ENCODE assay signal across 1 cellular context in the genomic region with DNA sequence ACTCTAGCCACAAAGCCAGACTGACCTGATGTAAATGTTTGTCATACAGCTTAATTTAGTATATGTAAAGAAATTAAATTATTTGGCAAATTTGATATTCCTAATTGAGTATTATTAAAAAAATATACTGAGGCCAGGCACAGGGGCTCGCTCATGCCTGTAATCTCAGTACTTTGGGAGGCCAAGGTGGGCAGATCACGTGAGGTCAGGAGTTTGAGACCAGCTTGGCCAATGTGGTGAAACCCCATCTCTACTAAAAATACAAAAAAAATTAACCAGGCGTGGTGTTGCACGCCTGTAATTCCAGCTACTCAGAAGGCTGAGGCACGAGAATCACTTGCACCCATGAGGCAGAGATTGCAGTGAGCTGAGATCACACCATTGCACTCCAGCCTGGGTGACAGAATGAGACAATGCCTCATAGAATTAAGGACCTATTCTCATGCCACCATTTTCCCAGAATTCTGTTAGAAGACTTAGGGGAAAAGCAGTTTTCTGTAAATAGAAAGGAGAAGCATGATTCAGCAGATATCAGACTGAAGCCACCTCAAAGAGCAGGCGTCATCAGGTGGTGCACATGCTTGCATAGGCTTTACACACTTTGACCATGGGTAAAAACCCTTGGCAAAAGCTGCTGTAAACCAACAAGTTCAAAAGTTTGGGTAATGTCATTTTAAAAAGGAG.
A peak's percentile ranks its signal among the peaks of the same experiment; 100 is the strongest.
TF ChIP-seq lines count a peak whose summit lies in the region.

No MANE protein-coding gene starts in this region.

TF ChIP-seq in K562, 482 proteins besides CTCF, POLR2A, EP300 and RAD21 (continued from another document):
- TF ChIP-seq L3MBTL2 (IDR thresholded peaks at IDR 0.05) (peak; percentile 90), NFE2L1 (tag; IDR thresholded peaks at IDR 0.05; ENCODE audit: borderline replicate concordance, low read depth) (0 out of 2 replicates have a peak, but pooled peaks have one; percentile 41), POLR2H (tag; IDR thresholded peaks at IDR 0.05; ENCODE audit: low read depth) (no peak), SOX6 (IDR thresholded peaks at IDR 0.05) (peak; percentile 80), ZNF316 (IDR thresholded peaks at IDR 0.05) (peak; percentile 82), NFE2 (IDR thresholded peaks at IDR 0.05; ENCODE audit: low read depth) (peak; percentile 86), FOXK2 (conservative IDR thresholded peaks at IDR 0.05 in 1 of 2, IDR thresholded peaks at IDR 0.05 in 1 of 2; ENCODE audit: low read depth in 2 of 2) (no peak), C11orf30 (IDR thresholded peaks at IDR 0.05; ENCODE audit: low read depth) (peak; percentile 79), SREBF2 (CRISPR knock-in tag; IDR thresholded peaks at IDR 0.05) (no peak), NUFIP1 (IDR thresholded peaks at IDR 0.05; ENCODE audit: partially characterized antibody) (no peak), MAFG (tag; conservative IDR thresholded peaks at IDR 0.05) (peak; percentile 82), ZNF232 (CRISPR knock-in tag; IDR thresholded peaks at IDR 0.05) (no peak), ZNF384 (IDR thresholded peaks at IDR 0.05; ENCODE audit: low read depth, low read length) (no peak), FOXJ2 (tag; IDR thresholded peaks at IDR 0.05) (no peak), MAFK (IDR thresholded peaks at IDR 0.05; ENCODE audit: low read length) (peak; percentile 35; the same call in 1 of the 2 replicates)
- TF ChIP-seq, protein P1, sequence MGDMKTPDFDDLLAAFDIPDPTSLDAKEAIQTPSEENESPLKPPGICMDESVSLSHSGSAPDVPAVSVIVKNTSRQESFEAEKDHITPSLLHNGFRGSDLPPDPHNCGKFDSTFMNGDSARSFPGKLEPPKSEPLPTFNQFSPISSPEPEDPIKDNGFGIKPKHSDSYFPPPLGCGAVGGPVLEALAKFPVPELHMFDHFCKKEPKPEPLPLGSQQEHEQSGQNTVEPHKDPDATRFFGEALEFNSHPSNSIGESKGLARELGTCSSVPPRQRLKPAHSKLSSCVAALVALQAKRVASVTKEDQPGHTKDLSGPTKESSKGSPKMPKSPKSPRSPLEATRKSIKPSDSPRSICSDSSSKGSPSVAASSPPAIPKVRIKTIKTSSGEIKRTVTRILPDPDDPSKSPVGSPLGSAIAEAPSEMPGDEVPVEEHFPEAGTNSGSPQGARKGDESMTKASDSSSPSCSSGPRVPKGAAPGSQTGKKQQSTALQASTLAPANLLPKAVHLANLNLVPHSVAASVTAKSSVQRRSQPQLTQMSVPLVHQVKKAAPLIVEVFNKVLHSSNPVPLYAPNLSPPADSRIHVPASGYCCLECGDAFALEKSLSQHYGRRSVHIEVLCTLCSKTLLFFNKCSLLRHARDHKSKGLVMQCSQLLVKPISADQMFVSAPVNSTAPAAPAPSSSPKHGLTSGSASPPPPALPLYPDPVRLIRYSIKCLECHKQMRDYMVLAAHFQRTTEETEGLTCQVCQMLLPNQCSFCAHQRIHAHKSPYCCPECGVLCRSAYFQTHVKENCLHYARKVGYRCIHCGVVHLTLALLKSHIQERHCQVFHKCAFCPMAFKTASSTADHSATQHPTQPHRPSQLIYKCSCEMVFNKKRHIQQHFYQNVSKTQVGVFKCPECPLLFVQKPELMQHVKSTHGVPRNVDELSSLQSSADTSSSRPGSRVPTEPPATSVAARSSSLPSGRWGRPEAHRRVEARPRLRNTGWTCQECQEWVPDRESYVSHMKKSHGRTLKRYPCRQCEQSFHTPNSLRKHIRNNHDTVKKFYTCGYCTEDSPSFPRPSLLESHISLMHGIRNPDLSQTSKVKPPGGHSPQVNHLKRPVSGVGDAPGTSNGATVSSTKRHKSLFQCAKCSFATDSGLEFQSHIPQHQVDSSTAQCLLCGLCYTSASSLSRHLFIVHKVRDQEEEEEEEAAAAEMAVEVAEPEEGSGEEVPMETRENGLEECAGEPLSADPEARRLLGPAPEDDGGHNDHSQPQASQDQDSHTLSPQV (IDR thresholded peaks at IDR 0.05): peak; percentile 59; the same call in 1 of the 2 replicates
- TF ChIP-seq, protein P2, sequence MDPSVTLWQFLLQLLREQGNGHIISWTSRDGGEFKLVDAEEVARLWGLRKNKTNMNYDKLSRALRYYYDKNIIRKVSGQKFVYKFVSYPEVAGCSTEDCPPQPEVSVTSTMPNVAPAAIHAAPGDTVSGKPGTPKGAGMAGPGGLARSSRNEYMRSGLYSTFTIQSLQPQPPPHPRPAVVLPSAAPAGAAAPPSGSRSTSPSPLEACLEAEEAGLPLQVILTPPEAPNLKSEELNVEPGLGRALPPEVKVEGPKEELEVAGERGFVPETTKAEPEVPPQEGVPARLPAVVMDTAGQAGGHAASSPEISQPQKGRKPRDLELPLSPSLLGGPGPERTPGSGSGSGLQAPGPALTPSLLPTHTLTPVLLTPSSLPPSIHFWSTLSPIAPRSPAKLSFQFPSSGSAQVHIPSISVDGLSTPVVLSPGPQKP (CRISPR knock-in tag; IDR thresholded peaks at IDR 0.05): no peak
- TF ChIP-seq, protein P3, sequence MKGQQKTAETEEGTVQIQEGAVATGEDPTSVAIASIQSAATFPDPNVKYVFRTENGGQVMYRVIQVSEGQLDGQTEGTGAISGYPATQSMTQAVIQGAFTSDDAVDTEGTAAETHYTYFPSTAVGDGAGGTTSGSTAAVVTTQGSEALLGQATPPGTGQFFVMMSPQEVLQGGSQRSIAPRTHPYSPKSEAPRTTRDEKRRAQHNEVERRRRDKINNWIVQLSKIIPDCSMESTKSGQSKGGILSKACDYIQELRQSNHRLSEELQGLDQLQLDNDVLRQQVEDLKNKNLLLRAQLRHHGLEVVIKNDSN (CRISPR knock-in tag; IDR thresholded peaks at IDR 0.05): no peak
- TF ChIP-seq, protein P4, sequence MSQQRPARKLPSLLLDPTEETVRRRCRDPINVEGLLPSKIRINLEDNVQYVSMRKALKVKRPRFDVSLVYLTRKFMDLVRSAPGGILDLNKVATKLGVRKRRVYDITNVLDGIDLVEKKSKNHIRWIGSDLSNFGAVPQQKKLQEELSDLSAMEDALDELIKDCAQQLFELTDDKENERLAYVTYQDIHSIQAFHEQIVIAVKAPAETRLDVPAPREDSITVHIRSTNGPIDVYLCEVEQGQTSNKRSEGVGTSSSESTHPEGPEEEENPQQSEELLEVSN (IDR thresholded peaks at IDR 0.05; ENCODE audit: borderline replicate concordance in 1 of 2, extremely low read depth in 1 of 2, insufficient read depth in 1 of 2, insufficient read length in 1 of 2, low read depth in 1 of 2, low read length in 1 of 2, poor library complexity in 1 of 2, severe bottlenecking in 1 of 2): peak in 1 of 2 experiments; percentile 49
- TF ChIP-seq, protein P5, sequence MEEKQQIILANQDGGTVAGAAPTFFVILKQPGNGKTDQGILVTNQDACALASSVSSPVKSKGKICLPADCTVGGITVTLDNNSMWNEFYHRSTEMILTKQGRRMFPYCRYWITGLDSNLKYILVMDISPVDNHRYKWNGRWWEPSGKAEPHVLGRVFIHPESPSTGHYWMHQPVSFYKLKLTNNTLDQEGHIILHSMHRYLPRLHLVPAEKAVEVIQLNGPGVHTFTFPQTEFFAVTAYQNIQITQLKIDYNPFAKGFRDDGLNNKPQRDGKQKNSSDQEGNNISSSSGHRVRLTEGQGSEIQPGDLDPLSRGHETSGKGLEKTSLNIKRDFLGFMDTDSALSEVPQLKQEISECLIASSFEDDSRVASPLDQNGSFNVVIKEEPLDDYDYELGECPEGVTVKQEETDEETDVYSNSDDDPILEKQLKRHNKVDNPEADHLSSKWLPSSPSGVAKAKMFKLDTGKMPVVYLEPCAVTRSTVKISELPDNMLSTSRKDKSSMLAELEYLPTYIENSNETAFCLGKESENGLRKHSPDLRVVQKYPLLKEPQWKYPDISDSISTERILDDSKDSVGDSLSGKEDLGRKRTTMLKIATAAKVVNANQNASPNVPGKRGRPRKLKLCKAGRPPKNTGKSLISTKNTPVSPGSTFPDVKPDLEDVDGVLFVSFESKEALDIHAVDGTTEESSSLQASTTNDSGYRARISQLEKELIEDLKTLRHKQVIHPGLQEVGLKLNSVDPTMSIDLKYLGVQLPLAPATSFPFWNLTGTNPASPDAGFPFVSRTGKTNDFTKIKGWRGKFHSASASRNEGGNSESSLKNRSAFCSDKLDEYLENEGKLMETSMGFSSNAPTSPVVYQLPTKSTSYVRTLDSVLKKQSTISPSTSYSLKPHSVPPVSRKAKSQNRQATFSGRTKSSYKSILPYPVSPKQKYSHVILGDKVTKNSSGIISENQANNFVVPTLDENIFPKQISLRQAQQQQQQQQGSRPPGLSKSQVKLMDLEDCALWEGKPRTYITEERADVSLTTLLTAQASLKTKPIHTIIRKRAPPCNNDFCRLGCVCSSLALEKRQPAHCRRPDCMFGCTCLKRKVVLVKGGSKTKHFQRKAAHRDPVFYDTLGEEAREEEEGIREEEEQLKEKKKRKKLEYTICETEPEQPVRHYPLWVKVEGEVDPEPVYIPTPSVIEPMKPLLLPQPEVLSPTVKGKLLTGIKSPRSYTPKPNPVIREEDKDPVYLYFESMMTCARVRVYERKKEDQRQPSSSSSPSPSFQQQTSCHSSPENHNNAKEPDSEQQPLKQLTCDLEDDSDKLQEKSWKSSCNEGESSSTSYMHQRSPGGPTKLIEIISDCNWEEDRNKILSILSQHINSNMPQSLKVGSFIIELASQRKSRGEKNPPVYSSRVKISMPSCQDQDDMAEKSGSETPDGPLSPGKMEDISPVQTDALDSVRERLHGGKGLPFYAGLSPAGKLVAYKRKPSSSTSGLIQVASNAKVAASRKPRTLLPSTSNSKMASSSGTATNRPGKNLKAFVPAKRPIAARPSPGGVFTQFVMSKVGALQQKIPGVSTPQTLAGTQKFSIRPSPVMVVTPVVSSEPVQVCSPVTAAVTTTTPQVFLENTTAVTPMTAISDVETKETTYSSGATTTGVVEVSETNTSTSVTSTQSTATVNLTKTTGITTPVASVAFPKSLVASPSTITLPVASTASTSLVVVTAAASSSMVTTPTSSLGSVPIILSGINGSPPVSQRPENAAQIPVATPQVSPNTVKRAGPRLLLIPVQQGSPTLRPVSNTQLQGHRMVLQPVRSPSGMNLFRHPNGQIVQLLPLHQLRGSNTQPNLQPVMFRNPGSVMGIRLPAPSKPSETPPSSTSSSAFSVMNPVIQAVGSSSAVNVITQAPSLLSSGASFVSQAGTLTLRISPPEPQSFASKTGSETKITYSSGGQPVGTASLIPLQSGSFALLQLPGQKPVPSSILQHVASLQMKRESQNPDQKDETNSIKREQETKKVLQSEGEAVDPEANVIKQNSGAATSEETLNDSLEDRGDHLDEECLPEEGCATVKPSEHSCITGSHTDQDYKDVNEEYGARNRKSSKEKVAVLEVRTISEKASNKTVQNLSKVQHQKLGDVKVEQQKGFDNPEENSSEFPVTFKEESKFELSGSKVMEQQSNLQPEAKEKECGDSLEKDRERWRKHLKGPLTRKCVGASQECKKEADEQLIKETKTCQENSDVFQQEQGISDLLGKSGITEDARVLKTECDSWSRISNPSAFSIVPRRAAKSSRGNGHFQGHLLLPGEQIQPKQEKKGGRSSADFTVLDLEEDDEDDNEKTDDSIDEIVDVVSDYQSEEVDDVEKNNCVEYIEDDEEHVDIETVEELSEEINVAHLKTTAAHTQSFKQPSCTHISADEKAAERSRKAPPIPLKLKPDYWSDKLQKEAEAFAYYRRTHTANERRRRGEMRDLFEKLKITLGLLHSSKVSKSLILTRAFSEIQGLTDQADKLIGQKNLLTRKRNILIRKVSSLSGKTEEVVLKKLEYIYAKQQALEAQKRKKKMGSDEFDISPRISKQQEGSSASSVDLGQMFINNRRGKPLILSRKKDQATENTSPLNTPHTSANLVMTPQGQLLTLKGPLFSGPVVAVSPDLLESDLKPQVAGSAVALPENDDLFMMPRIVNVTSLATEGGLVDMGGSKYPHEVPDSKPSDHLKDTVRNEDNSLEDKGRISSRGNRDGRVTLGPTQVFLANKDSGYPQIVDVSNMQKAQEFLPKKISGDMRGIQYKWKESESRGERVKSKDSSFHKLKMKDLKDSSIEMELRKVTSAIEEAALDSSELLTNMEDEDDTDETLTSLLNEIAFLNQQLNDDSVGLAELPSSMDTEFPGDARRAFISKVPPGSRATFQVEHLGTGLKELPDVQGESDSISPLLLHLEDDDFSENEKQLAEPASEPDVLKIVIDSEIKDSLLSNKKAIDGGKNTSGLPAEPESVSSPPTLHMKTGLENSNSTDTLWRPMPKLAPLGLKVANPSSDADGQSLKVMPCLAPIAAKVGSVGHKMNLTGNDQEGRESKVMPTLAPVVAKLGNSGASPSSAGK (IDR thresholded peaks at IDR 0.05): peak; percentile 70
TF ChIP-seq in K562: peak in this region for 12.
